In genomic region chr1:25026757-25027450, GRCh38 we compare ENCODE assay signal across 17 cellular contexts.
DNase-seq lines count a peak whose midpoint lies in the region; ATAC-seq and TF ChIP-seq lines count a peak whose summit lies in the region.
"Had no signal": no experiment of that assay in that cellular context is flagged by ENCODE, and none has a peak within 500 bp of the region (broad histone marks: within the 10 kb centered on the region; RNA-seq: fewer than 3 reads in every experiment).

No MANE protein-coding gene starts in this region.

- H3K27ac ChIP-seq in KMS-11 = no peak overlapping the region
- no peak overlapping the region for H3K27ac ChIP-seq in osteoblast (ENCODE audit: low read depth, low read length)
- H3K27ac ChIP-seq: pancreas, stomach, vagina had no signal

- H3K36me3 ChIP-seq in KMS-11 (ENCODE audit: insufficient read depth) (no peaks in the 10 kb centered on the region), osteoblast (ENCODE audit: insufficient read depth, low read length) (no peaks in the 10 kb centered on the region)
- H3K36me3 ChIP-seq: HAP-1, pancreas, stomach, vagina had no signal

- peak overlapping the region; percentile 23 for H3K27ac Mint-ChIP-seq in activated CD4-positive, alpha-beta memory T cell treated with anti-CD3 and anti-CD28 coated beads for 36 hours
- H3K27ac Mint-ChIP-seq in activated CD4-positive, alpha-beta memory T cell treated with anti-CD3 and anti-CD28 coated beads, Interleukin-2, amount 10 ng/mL, durations not matched to agents 7 days and 5 days = no peak overlapping the region
- H3K27ac Mint-ChIP-seq in activated naive CD8-positive, alpha-beta T cell treated with anti-CD3 and anti-CD28 coated beads, Interleukin-2, amount 10 ng/mL, durations not matched to agents 7 days and 5 days = peak overlapping the region; percentile 60
- H3K27ac Mint-ChIP-seq: mesothelial cell of epicardium had no signal

- no peak overlapping the region for H3K9ac ChIP-seq in KMS-11

- CTCF ChIA-PET in activated CD4-positive, alpha-beta memory T cell treated with anti-CD3 and anti-CD28 coated beads for 36 hours (lab: Charles Lee) = interaction anchor here (1.1 to 8.3 kb wide), 3 partner anchors 11 to 94 kb away, joined by 5 to 97 read pairs (median 6); no protein-coding TSS in a partner anchor
- CTCF ChIA-PET in activated CD4-positive, alpha-beta memory T cell treated with anti-CD3 and anti-CD28 coated beads, Interleukin-2, amount 10 ng/mL, durations not matched to agents 7 days and 5 days (lab: Charles Lee) = interaction anchor here (0.7 to 7.5 kb wide), 4 partner anchors 9 to 64 kb away, joined by 3 to 78 read pairs (median 4); no protein-coding TSS in a partner anchor

- H3K4me1 Mint-ChIP-seq in activated CD4-positive, alpha-beta memory T cell treated with anti-CD3 and anti-CD28 coated beads for 36 hours (ENCODE audit: low read depth) = peaks cover 87% of the 10 kb centered on the region
- H3K4me1 Mint-ChIP-seq in activated CD4-positive, alpha-beta memory T cell treated with anti-CD3 and anti-CD28 coated beads, Interleukin-2, amount 10 ng/mL, durations not matched to agents 7 days and 5 days = peaks cover 96% of the 10 kb centered on the region
- H3K4me1 Mint-ChIP-seq in activated naive CD8-positive, alpha-beta T cell treated with anti-CD3 and anti-CD28 coated beads, Interleukin-2, amount 10 ng/mL, durations not matched to agents 7 days and 5 days = peaks cover 89% of the 10 kb centered on the region

- H3K27me3 ChIP-seq in KMS-11 (ENCODE audit: insufficient read depth, low read depth) (no peaks in the 10 kb centered on the region), osteoblast (ENCODE audit: insufficient read depth, low read length) (peaks cover 10% of the 10 kb centered on the region)
- H3K27me3 ChIP-seq: pancreas, vagina had no signal

- H4K20me1 ChIP-seq in KMS-11 (ENCODE audit: insufficient read depth) = no peaks in the 10 kb centered on the region
- H4K20me1 ChIP-seq in osteoblast (ENCODE audit: insufficient read depth, low read length) = no peaks in the 10 kb centered on the region

- H3K36me3 Mint-ChIP-seq in activated CD4-positive, alpha-beta memory T cell treated with anti-CD3 and anti-CD28 coated beads for 36 hours = no peaks in the 10 kb centered on the region
- H3K36me3 Mint-ChIP-seq in activated CD4-positive, alpha-beta memory T cell treated with anti-CD3 and anti-CD28 coated beads, Interleukin-2, amount 10 ng/mL, durations not matched to agents 7 days and 5 days (ENCODE audit: low read depth) = peaks cover 3% of the 10 kb centered on the region
- H3K36me3 Mint-ChIP-seq in activated naive CD8-positive, alpha-beta T cell treated with anti-CD3 and anti-CD28 coated beads, Interleukin-2, amount 10 ng/mL, durations not matched to agents 7 days and 5 days = no peaks in the 10 kb centered on the region
- H3K36me3 Mint-ChIP-seq: mesothelial cell of epicardium had no signal

- H3K9me3 Mint-ChIP-seq in activated CD4-positive, alpha-beta memory T cell treated with anti-CD3 and anti-CD28 coated beads for 36 hours = no peaks in the 10 kb centered on the region
- H3K9me3 Mint-ChIP-seq in activated CD4-positive, alpha-beta memory T cell treated with anti-CD3 and anti-CD28 coated beads, Interleukin-2, amount 10 ng/mL, durations not matched to agents 7 days and 5 days = no peaks in the 10 kb centered on the region
- no peaks in the 10 kb centered on the region for H3K9me3 Mint-ChIP-seq in activated naive CD8-positive, alpha-beta T cell treated with anti-CD3 and anti-CD28 coated beads, Interleukin-2, amount 10 ng/mL, durations not matched to agents 7 days and 5 days
- H3K9me3 Mint-ChIP-seq: mesothelial cell of epicardium had no signal

- no peak for DNase-seq in activated CD4-positive, alpha-beta memory T cell treated with anti-CD3 and anti-CD28 coated beads for 36 hours
- DNase-seq in activated CD4-positive, alpha-beta memory T cell treated with anti-CD3 and anti-CD28 coated beads, Interleukin-2, amount 10 ng/mL, durations not matched to agents 7 days and 5 days = no peak
- DNase-seq in activated naive CD8-positive, alpha-beta T cell treated with anti-CD3 and anti-CD28 coated beads, Interleukin-2, amount 10 ng/mL, durations not matched to agents 7 days and 5 days = no peak
- DNase-seq in osteoblast (ENCODE audit: insufficient read length, low spot score, missing footprints) (peak; percentile 66), NCI-H187 treated with DMSO at 0.1 percent for 48 hours (lab: John Stamatoyannopoulos, UW) (no peak), UCSD-AML1 (lab: John Stamatoyannopoulos, UW; ENCODE audit: unreplicated experiment) (no peak)
- no peak for DNase-seq in activated CD4-positive, CD25-positive, alpha-beta regulatory T cell (lab: John Stamatoyannopoulos, UW)
- DNase-seq: Kasumi-1, NCI-H1694, NCI-H524, stomach had no signal

- H3K4me2 ChIP-seq in KMS-11 (peak overlapping the region; percentile 39; the same call in 1 of the 2 replicates), osteoblast (ENCODE audit: insufficient read depth, low read length) (no peak overlapping the region)

- H2AFZ ChIP-seq in KMS-11 (ENCODE audit: low read depth) (no peak overlapping the region; the same call in 1 of the 2 replicates), osteoblast (ENCODE audit: low read length) (no peak overlapping the region)

- H3K9me3 ChIP-seq in osteoblast (ENCODE audit: low read depth, low read length) = no peaks in the 10 kb centered on the region
- H3K9me3 ChIP-seq: HAP-1, pancreas, stomach, vagina had no signal

- H3K4me3 ChIP-seq in KMS-11 (IDR thresholded peaks at IDR 0.05; ENCODE audit: insufficient read depth, low read depth, low read length) (no peak overlapping the region), osteoblast (ENCODE audit: insufficient read depth, low read length) (no peak overlapping the region)
- H3K4me3 ChIP-seq: HAP-1, pancreas, skin epidermis, stomach, vagina had no signal

- TF ChIP-seq CTCF in KMS-11 (conservative IDR thresholded peaks at IDR 0.05; ENCODE audit: low read depth, low read length) (no peak), osteoblast (IDR thresholded peaks at IDR 0.05; ENCODE audit: extremely low read depth, low read depth, low read length) (no peak)

- H3K79me2 ChIP-seq in KMS-11 (ENCODE audit: insufficient read depth, low read depth) (no peaks in the 10 kb centered on the region), osteoblast (ENCODE audit: insufficient read depth, low read length) (no peaks in the 10 kb centered on the region)

- peaks cover 89% of the 10 kb centered on the region for H3K4me1 ChIP-seq in KMS-11 (ENCODE audit: low read depth, poor library complexity, severe bottlenecking)
- H3K4me1 ChIP-seq in osteoblast (ENCODE audit: insufficient read depth, low read length) = peaks cover 6% of the 10 kb centered on the region
- H3K4me1 ChIP-seq: HAP-1, pancreas had no signal

- POLR2A ChIA-PET in activated CD4-positive, alpha-beta memory T cell treated with anti-CD3 and anti-CD28 coated beads for 36 hours (lab: Charles Lee) = interaction anchor here (0.9 to 2.5 kb wide), 4 partner anchors 23 to 97 kb away, joined by 3 to 9 read pairs (median 4); partner anchors contain the start of gene RUNX3
- POLR2A ChIA-PET in activated CD4-positive, alpha-beta memory T cell treated with anti-CD3 and anti-CD28 coated beads, Interleukin-2, amount 10 ng/mL, durations not matched to agents 7 days and 5 days (lab: Charles Lee) = interaction anchor here (1.6 to 5.9 kb wide), 4 partner anchors 61 to 99 kb away, joined by 3 to 31 read pairs (median 8); no protein-coding TSS in a partner anchor
- POLR2A ChIA-PET in activated naive CD8-positive, alpha-beta T cell treated with anti-CD3 and anti-CD28 coated beads, Interleukin-2, amount 10 ng/mL, durations not matched to agents 7 days and 5 days (lab: Charles Lee) = interaction anchor here (0.6 to 10.6 kb wide), 6 partner anchors 29 to 84 kb away, joined by 3 to 215 read pairs (median 4); no protein-coding TSS in a partner anchor

- H3K4me3 Mint-ChIP-seq in activated CD4-positive, alpha-beta memory T cell treated with anti-CD3 and anti-CD28 coated beads for 36 hours = no peak overlapping the region
- H3K4me3 Mint-ChIP-seq in activated CD4-positive, alpha-beta memory T cell treated with anti-CD3 and anti-CD28 coated beads, Interleukin-2, amount 10 ng/mL, durations not matched to agents 7 days and 5 days = no peak overlapping the region
- no peak overlapping the region for H3K4me3 Mint-ChIP-seq in activated naive CD8-positive, alpha-beta T cell treated with anti-CD3 and anti-CD28 coated beads, Interleukin-2, amount 10 ng/mL, durations not matched to agents 7 days and 5 days
- H3K4me3 Mint-ChIP-seq: mesothelial cell of epicardium had no signal

- no peaks in the 10 kb centered on the region for H3K27me3 Mint-ChIP-seq in activated CD4-positive, alpha-beta memory T cell treated with anti-CD3 and anti-CD28 coated beads for 36 hours
- no peaks in the 10 kb centered on the region for H3K27me3 Mint-ChIP-seq in activated CD4-positive, alpha-beta memory T cell treated with anti-CD3 and anti-CD28 coated beads, Interleukin-2, amount 10 ng/mL, durations not matched to agents 7 days and 5 days
- H3K27me3 Mint-ChIP-seq in activated naive CD8-positive, alpha-beta T cell treated with anti-CD3 and anti-CD28 coated beads, Interleukin-2, amount 10 ng/mL, durations not matched to agents 7 days and 5 days = no peaks in the 10 kb centered on the region

- ATAC-seq in activated naive CD8-positive, alpha-beta T cell treated with anti-CD3 and anti-CD28 coated beads, Interleukin-2, amount 10 ng/mL, durations not matched to agents 7 days and 5 days (ENCODE audit: low read depth) = no peak
- ATAC-seq: pancreas had no signal

- intact Hi-C loops in activated CD4-positive, alpha-beta memory T cell treated with anti-CD3 and anti-CD28 coated beads for 36 hours (cut with micrococcal nuclease) = no loop called here
